20 cellular contexts compared by ENCODE assay signal in genomic region chr10:109919224-109919623, GRCh38. TPM values are rescaled to one million over a fixed set of nuclear protein-coding genes. Genes with fewer than 3 reads are reported as not detected.
DNase-seq lines count a peak whose midpoint lies in the region; ATAC-seq, FAIRE-seq and TF ChIP-seq lines count a peak whose summit lies in the region.
"Had no signal": no experiment of that assay in that cellular context is flagged by ENCODE, and none has a peak within 500 bp of the region (broad histone marks: within the 10 kb centered on the region; RNA-seq: fewer than 3 reads in every experiment).

No MANE protein-coding gene starts in this region.

- POLR2A ChIA-PET in GM12878 (lab: Charles Lee): no interaction called here

- no TSS peak for BruUV-seq in GM12878 (replicated peaks; lab: Mats Ljungman, UMichigan)

- peak overlapping the region; percentile 39 for H3K4me3 Mint-ChIP-seq in stimulated activated naive CD8-positive, alpha-beta T cell treated with anti-CD3 and anti-CD28 coated beads, Interleukin-15, Interleukin-2, amounts not matched to agents 100 ng/mL and 50 ng/mL, for 24 hours
- H3K4me3 Mint-ChIP-seq in neural progenitor cell: no peak overlapping the region
- H3K4me3 Mint-ChIP-seq: H9 had no signal

- H3K4me2 ChIP-seq in GM12878 (ENCODE audit: control insufficient read depth, insufficient read depth) (no peak overlapping the region), neural progenitor cell (no peak overlapping the region)
- H3K4me2 ChIP-seq: PC-9, SK-N-SH had no signal

- H3K9me3 ChIP-seq in GM12878 (replicated peaks; ENCODE audit: control insufficient read depth, insufficient read depth, low read length) (peaks cover 4% of the 10 kb centered on the region; the same call in 2 of the 3 replicates), heart left ventricle (no peaks in the 10 kb centered on the region), neural progenitor cell (ENCODE audit: low read depth) (no peaks in the 10 kb centered on the region)

- no peak for TF ChIP-seq RAD21 in GM12878 (IDR thresholded peaks at IDR 0.05; ENCODE audit: insufficient read depth, low read depth, low read length)

- H3K4me3 ChIP-seq in GM12878 (no peak overlapping the region), heart left ventricle (no peak overlapping the region), neural progenitor cell (no peak overlapping the region)
- H3K4me3 ChIP-seq: PC-9 had no signal

- H3K9me3 Mint-ChIP-seq in stimulated activated naive CD8-positive, alpha-beta T cell treated with anti-CD3 and anti-CD28 coated beads, Interleukin-15, Interleukin-2, amounts not matched to agents 100 ng/mL and 50 ng/mL, for 24 hours: no peaks in the 10 kb centered on the region
- peaks cover 11% of the 10 kb centered on the region for H3K9me3 Mint-ChIP-seq in neural progenitor cell
- H3K9me3 Mint-ChIP-seq: CD4-positive, CD25-positive, alpha-beta regulatory T cell; H9; IgD-negative memory B cell had no signal

- no peak overlapping the region for H3K27ac Mint-ChIP-seq in stimulated activated naive CD8-positive, alpha-beta T cell treated with anti-CD3 and anti-CD28 coated beads, Interleukin-15, Interleukin-2, amounts not matched to agents 100 ng/mL and 50 ng/mL, for 24 hours
- H3K27ac Mint-ChIP-seq in neural progenitor cell: no peak overlapping the region
- H3K27ac Mint-ChIP-seq: IgD-negative memory B cell had no signal

- RAD21 ChIA-PET in GM12878 (lab: Charles Lee; ENCODE audit: unreplicated experiment): no interaction called here

- H4K20me1 ChIP-seq in GM12878 (ENCODE audit: control insufficient read depth, insufficient read depth): no peaks in the 10 kb centered on the region; the same call in 1 of the 2 replicates
- peaks cover 2% of the 10 kb centered on the region for H4K20me1 ChIP-seq in neural progenitor cell (ENCODE audit: low read depth)

- no peaks in the 10 kb centered on the region for H3K36me3 ChIP-seq in GM12878 (ENCODE audit: control insufficient read depth in 2 of 2, insufficient read depth in 2 of 2, low read length in 1 of 2)
- peaks cover 0 to 11% (median 0%) of the 10 kb centered on the region in 9 donors for H3K36me3 ChIP-seq in heart left ventricle
- H3K36me3 ChIP-seq in neural progenitor cell: peaks cover 4% of the 10 kb centered on the region

- in situ Hi-C loops in GM12878 (cut with MboI): no loop called here

- no peak for ATAC-seq in stimulated activated naive CD8-positive, alpha-beta T cell treated with anti-CD3 and anti-CD28 coated beads, Interleukin-15, Interleukin-2, amounts not matched to agents 100 U/mL and 50 U/mL, for 24 hours
- peak; percentile 3; the same call in 1 of the 3 replicates for ATAC-seq in GM12878
- ATAC-seq in heart left ventricle: no peak

- H3K9ac ChIP-seq in GM12878 (ENCODE audit: control insufficient read depth, insufficient read depth, low read length): no peak overlapping the region
- no peak overlapping the region for H3K9ac ChIP-seq in neural progenitor cell
- H3K9ac ChIP-seq: SK-N-SH had no signal

- intact Hi-C loops in GM12878 (cut with micrococcal nuclease; ENCODE audit: unreplicated experiment): loop anchor here (5.0 kb wide), 1 partner anchor 153 kb away; no protein-coding TSS in a partner anchor
- intact Hi-C loops in heart left ventricle (cut with DNase I): no loop called here

- H3K36me3 Mint-ChIP-seq in stimulated activated naive CD8-positive, alpha-beta T cell treated with anti-CD3 and anti-CD28 coated beads, Interleukin-15, Interleukin-2, amounts not matched to agents 100 ng/mL and 50 ng/mL, for 24 hours (ENCODE audit: low read depth): peaks cover 47% of the 10 kb centered on the region
- H3K36me3 Mint-ChIP-seq in neural progenitor cell: peaks cover 37% of the 10 kb centered on the region

- H3K4me1 Mint-ChIP-seq in stimulated activated naive CD8-positive, alpha-beta T cell treated with anti-CD3 and anti-CD28 coated beads, Interleukin-15, Interleukin-2, amounts not matched to agents 100 ng/mL and 50 ng/mL, for 24 hours (ENCODE audit: low read depth): peaks cover 91% of the 10 kb centered on the region
- peaks cover 24% of the 10 kb centered on the region for H3K4me1 Mint-ChIP-seq in neural progenitor cell

- peaks cover 71% of the 10 kb centered on the region for H3K79me2 ChIP-seq in GM12878 (ENCODE audit: control insufficient read depth, insufficient read depth, low read length)
- peaks cover 65% of the 10 kb centered on the region for H3K79me2 ChIP-seq in neural progenitor cell (ENCODE audit: low read depth)

- CTCF ChIA-PET in GM12878 (lab: Yijun Ruan, JAX): interaction anchor here (0.5 kb wide), 1 partner anchor 9 kb away, joined by 3 read pairs; no protein-coding TSS in a partner anchor

- TF ChIP-seq POLR2A in GM12878 (IDR thresholded peaks at IDR 0.05; ENCODE audit: low read depth, low read length) (no peak), heart left ventricle (IDR thresholded peaks at IDR 0.05) (no peak)

- no peak for TF ChIP-seq CTCF in GM12878 (IDR thresholded peaks at IDR 0.05 in 2 of 3, conservative IDR thresholded peaks at IDR 0.05 in 1 of 3; ENCODE audit: control insufficient read depth in 2 of 3, extremely low read depth in 1 of 3, insufficient read depth in 1 of 3, low read depth in 3 of 3, low read length in 3 of 3)
- TF ChIP-seq CTCF in heart left ventricle (IDR thresholded peaks at IDR 0.05): no peak
- TF ChIP-seq CTCF in neural progenitor cell (IDR thresholded peaks at IDR 0.05): no peak

- 4% methylated on average over 2 of the region's 2 CpGs for WGBS in GM12878 (ENCODE audit: insufficient coverage, insufficient replicate concordance, low lambda C conversion rate, missing lambda C conversion rate)
- WGBS in heart left ventricle, 4 donors: 96 to 100% (median 98%) methylated on average over 2 of the region's 2 CpGs

- FAIRE-seq in GM12878 (lab: Jason Lieb, UNC): no peak

- H3K27me3 ChIP-seq in GM12878 (replicated peaks in 1 of 2; ENCODE audit: control insufficient read depth in 2 of 2, insufficient read depth in 2 of 2, low read length in 1 of 2): no peaks in the 10 kb centered on the region
- no peaks in the 10 kb centered on the region for H3K27me3 ChIP-seq in heart left ventricle
- peaks cover 7% of the 10 kb centered on the region for H3K27me3 ChIP-seq in neural progenitor cell

- SMC1A ChIA-PET in GM12878 (lab: Charles Lee; ENCODE audit: uncharacterized antibody, unreplicated experiment): interaction anchor here (2.3 kb wide), 1 partner anchor 9 kb away, joined by 7 read pairs; no protein-coding TSS in a partner anchor

- H3K4me1 ChIP-seq in GM12878 (ENCODE audit: control insufficient read depth, insufficient read depth, low read length) (peaks cover 39% of the 10 kb centered on the region), heart left ventricle (peaks cover 0 to 75% (median 22%) of the 10 kb centered on the region in 12 donors), neural progenitor cell (peaks cover 11% of the 10 kb centered on the region)

- peaks cover 2% of the 10 kb centered on the region for H3F3A ChIP-seq in neural progenitor cell (ENCODE audit: low read depth)

- no peak overlapping the region for H2AFZ ChIP-seq in GM12878 (ENCODE audit: control insufficient read depth, low read depth, low read length)
- H2AFZ ChIP-seq in neural progenitor cell (replicated peaks): no peak overlapping the region
- H2AFZ ChIP-seq: PC-9 had no signal

- no peaks in the 10 kb centered on the region for H3K27me3 Mint-ChIP-seq in stimulated activated naive CD8-positive, alpha-beta T cell treated with anti-CD3 and anti-CD28 coated beads, Interleukin-15, Interleukin-2, amounts not matched to agents 100 ng/mL and 50 ng/mL, for 24 hours
- H3K27me3 Mint-ChIP-seq in neural progenitor cell (ENCODE audit: insufficient read depth, low read depth): peaks cover 2% of the 10 kb centered on the region
- H3K27me3 Mint-ChIP-seq: CD4-positive, CD25-positive, alpha-beta regulatory T cell; IgD-negative memory B cell had no signal

- TF ChIP-seq EP300 in GM12878 (IDR thresholded peaks at IDR 0.05; ENCODE audit: borderline replicate concordance in 1 of 2, control insufficient read depth in 1 of 2, low read depth in 2 of 2, low read length in 2 of 2): no peak

- DNase-seq in stimulated activated naive CD8-positive, alpha-beta T cell treated with anti-CD3 and anti-CD28 coated beads, Interleukin-15, Interleukin-2, amounts not matched to agents 100 U/mL and 50 U/mL, for 24 hours: no peak
- DNase-seq in LHCN-M2 (ENCODE audit: low read depth) (peak; percentile 94), GM12878 (ENCODE audit: low read depth, low spot score) (no peak), 8988T (no peak), heart left ventricle (no peak), neural progenitor cell (ENCODE audit: low spot score) (no peak)
- DNase-seq in activated CD4-positive, CD25-positive, alpha-beta regulatory T cell treated with anti-CD3 and anti-CD28 coated beads, Interleukin-2, amount 50 U/mL, for 72 hours: no peak
- DNase-seq: Calu3; CD4-positive, CD25-positive, alpha-beta regulatory T cell; DND-41; GDM1; H9; NCI-H146; NCI-H2081 treated with DMSO at 0.1 percent for 48 hours; NCI-H526; PC-9; Right ventricle myocardium superior; SK-N-SH had no signal

- H3K27ac ChIP-seq in GM12878 (ENCODE audit: control insufficient read depth, insufficient read depth) (no peak overlapping the region), heart left ventricle (no peak overlapping the region), neural progenitor cell (no peak overlapping the region)
- H3K27ac ChIP-seq: PC-9 had no signal

TF ChIP-seq in GM12878, 131 proteins besides CTCF, POLR2A, EP300 and RAD21 (continues in another document):
- no peak for TF ChIP-seq GABPA (IDR thresholded peaks at IDR 0.05; ENCODE audit: low read depth)

RNA-seq across cellular contexts. Expression of gene XPNPEP1, which starts 4.1 kb away (rescaled TPM):
- total RNA-seq in LHCN-M2 (2014; rRNA removed) (117 and 125 TPM in 2 replicates), GM12878 (2014; rRNA removed) (52.7 and 53.0 TPM in 2 replicates), GM12878 (2014; rRNA removed; fragmentation: Illumina TruSeq; extraction: Trizol) (39.1 and 42.4 TPM in 2 replicates), GM12878 (2021) (43.7 and 44.6 TPM in 2 replicates), heart left ventricle (10 to 100 TPM; 30.5 to 77.0 (median 48.9) TPM), neural progenitor cell (ENCODE audit: low replicate concordance) (94.8 and 113 TPM in 2 replicates)
- polyA plus RNA-seq in LHCN-M2 (2012): 61.4 TPM
- 237 and 270 TPM in 2 replicates for total RNA-seq in GM12878 (2013; cell fraction: nucleolus; rRNA removed)
- polyA plus RNA-seq in GM12878 (2011; ENCODE audit: low read depth): 23.4 TPM
- polyA plus RNA-seq in GM12878 (2011; rRNA removed) (76.8 and 108 TPM in 2 replicates), GM12878 (2014; fragmentation: Illumina TruSeq; extraction: Trizol) (50.7 and 60.8 TPM in 2 replicates), GM12878 (2014; fragmentation: Nextera tagmentation; extraction: Ambion mirVana) (10 to 100 TPM; 22.7 to 28.4 TPM), GM12878 (2014; rRNA removed) (50.0 and 69.7 TPM in 2 replicates), GM12878 (2016; fragmentation: Nextera tagmentation; extraction: Ambion mirVana) (10 to 100 TPM; 30.4 to 32.1 TPM), heart left ventricle (10 to 100 TPM; 14.5 to 42.5 TPM)
- polyA plus RNA-seq in GM12878 (2011; cell fraction: cytosol; rRNA removed): 237 and 264 TPM in 2 replicates
- 313 and 376 TPM in 2 replicates for polyA plus RNA-seq in GM12878 (2011; cell fraction: nucleus; rRNA removed)
- 32.7 and 38.4 TPM in 2 replicates for polyA plus RNA-seq in GM12878 (2012)
- 315 and 408 TPM in 2 replicates for polyA minus RNA-seq in GM12878 (2011; rRNA and poly(A)+ RNA removed)
- polyA minus RNA-seq in GM12878 (2011; cell fraction: cytosol; rRNA and poly(A)+ RNA removed): 52.9 and 60.5 TPM in 2 replicates
- 135 and 144 TPM in 2 replicates for polyA minus RNA-seq in GM12878 (2011; cell fraction: nucleus; rRNA and poly(A)+ RNA removed)
